ENCODE assay signal across 8 cellular contexts in genomic region chr6:43635387-43636311, GRCh38. TPM values are rescaled to one million over a fixed set of nuclear protein-coding genes. Genes with fewer than 3 reads are reported as not detected.
DNase-seq lines count a peak whose midpoint lies in the region; ATAC-seq and TF ChIP-seq lines count a peak whose summit lies in the region.

Gene MAD2L1BP (plus strand): TSS chr6:43635840. CDS start chr6:43635876, 36 bp downstream.

- no peaks in the 10 kb centered on the region for H3K9me3 ChIP-seq in mammary epithelial cell (replicated peaks; ENCODE audit: insufficient read depth, low read length)
- H3K9me3 ChIP-seq in smooth muscle cell (replicated peaks; ENCODE audit: low read depth), result no peaks in the 10 kb centered on the region

- CTCF ChIA-PET in WTC11 (lab: Charles Lee), result interaction anchor here (0.6 to 1.9 kb wide), 3 partner anchors 10 to 28 kb away, joined by 3 to 11 read pairs (median 5); partner anchors contain the start of gene RSPH9
- CTCF ChIA-PET in mammary epithelial cell (lab: Charles Lee; ENCODE audit: low non-redundant PET), result no interaction called here

- H3K4me3 Mint-ChIP-seq in WTC11, result peak within 1 kb of the TSS; percentile 99
- H3K4me3 Mint-ChIP-seq in immature natural killer cell, result peak within 1 kb of the TSS; percentile 96 to 100 (median 99)

- H3K4me1 Mint-ChIP-seq in WTC11 (peaks cover 19% of the 10 kb centered on the region), immature natural killer cell (peaks cover 43 to 53% of the 10 kb centered on the region in 2 donors)

- H3K9me3 Mint-ChIP-seq in WTC11 (no peaks in the 10 kb centered on the region), immature natural killer cell (no peaks in the 10 kb centered on the region)

- H3K9ac ChIP-seq in mammary epithelial cell (ENCODE audit: insufficient read depth, low read length), result peak within 1 kb of the TSS; percentile 79
- peak within 1 kb of the TSS; percentile 82 for H3K9ac ChIP-seq in smooth muscle cell (ENCODE audit: low read depth)

- H3K36me3 ChIP-seq in mammary epithelial cell (ENCODE audit: insufficient read depth, low read length) (peaks cover 11% of the 10 kb centered on the region), smooth muscle cell (ENCODE audit: low read depth) (no peaks in the 10 kb centered on the region)

- TSS peak; percentile 60 for BruUV-seq in mammary epithelial cell (replicated peaks; lab: Mats Ljungman, UMichigan)

- peak within 1 kb of the TSS; percentile 95 for H3K4me2 ChIP-seq in mammary epithelial cell (ENCODE audit: insufficient read depth, low read depth, low read length)
- H3K4me2 ChIP-seq in smooth muscle cell, result peak within 1 kb of the TSS; percentile 87

- no peaks in the 10 kb centered on the region for H4K20me1 ChIP-seq in mammary epithelial cell (ENCODE audit: insufficient read depth, low read length)
- peaks cover 24% of the 10 kb centered on the region for H4K20me1 ChIP-seq in smooth muscle cell (ENCODE audit: low read depth)

- in situ Hi-C loops in ACHN (cut with HindIII; ENCODE audit: low pct_ligation_motif_present, low pct_unique_long_range_greater_than_20kb, low sequenced_read_pairs) (no loop called here), mammary epithelial cell (cut with MboI; ENCODE audit: low sequenced_read_pairs in 2 of 2) (no loop called here)

- DNase-seq in ACHN (peak; percentile 76), NCI-H226 (peak; percentile 74), WTC11 (ENCODE audit: low spot score) (peak; percentile 75), mammary epithelial cell (peak; percentile 55), immature natural killer cell (peak; percentile 84 to 86 (median 84)), smooth muscle cell (lab: John Stamatoyannopoulos, UW; ENCODE audit: unreplicated experiment) (peak; percentile 23)

- H3K27me3 Mint-ChIP-seq in WTC11 (ENCODE audit: low read depth) (no peaks in the 10 kb centered on the region), immature natural killer cell (ENCODE audit: low read depth in 3 of 3) (peaks cover 7 to 14% (median 10%) of the 10 kb centered on the region in 3 donors)

- H3K27ac ChIP-seq in mammary epithelial cell (ENCODE audit: insufficient read depth, low read depth, low read length) (peak within 1 kb of the TSS; percentile 69), smooth muscle cell (ENCODE audit: low read depth) (peak within 1 kb of the TSS; percentile 20)

- H3K27me3 ChIP-seq in mammary epithelial cell (ENCODE audit: insufficient read depth, low read length) (no peaks in the 10 kb centered on the region), smooth muscle cell (ENCODE audit: low read depth) (no peaks in the 10 kb centered on the region)

- TF ChIP-seq CTCF in WTC11 (IDR thresholded peaks at IDR 0.05) (no peak), mammary epithelial cell (conservative IDR thresholded peaks at IDR 0.05 in 1 of 2, IDR thresholded peaks at IDR 0.05 in 1 of 2; ENCODE audit: extremely low read depth in 1 of 2, insufficient read depth in 1 of 2, low read depth in 1 of 2, low read length in 2 of 2) (no peak), smooth muscle cell (IDR thresholded peaks at IDR 0.05; ENCODE audit: borderline replicate concordance, insufficient read depth, poor library complexity, severe bottlenecking) (no peak)

- peaks cover 11% of the 10 kb centered on the region for H3K4me1 ChIP-seq in mammary epithelial cell (ENCODE audit: insufficient read depth, low read length)
- H3K4me1 ChIP-seq in smooth muscle cell (ENCODE audit: low read depth), result peaks cover 21% of the 10 kb centered on the region

- WGBS in mammary epithelial cell (ENCODE audit: low coverage, missing lambda C conversion rate), result 4% methylated on average over 27 of the region's 48 CpGs
- 5% methylated on average over 48 of the region's 48 CpGs for WGBS in smooth muscle cell (ENCODE audit: low lambda C conversion rate)

- intact Hi-C loops in mammary epithelial cell (cut with micrococcal nuclease), result no loop called here

- H3K4me3 ChIP-seq in mammary epithelial cell (replicated peaks in 1 of 3; ENCODE audit: insufficient read depth in 1 of 3, low read depth in 2 of 3, low read length in 3 of 3) (peak within 1 kb of the TSS; percentile 61 to 83 (median 73)), smooth muscle cell (peak within 1 kb of the TSS; percentile 84)

- peaks cover 46% of the 10 kb centered on the region for H3K79me2 ChIP-seq in mammary epithelial cell (ENCODE audit: insufficient read depth, low read length)
- H3K79me2 ChIP-seq in smooth muscle cell (ENCODE audit: low read depth), result peaks cover 40% of the 10 kb centered on the region

- H3F3A ChIP-seq in smooth muscle cell (ENCODE audit: low read depth), result peaks cover 8% of the 10 kb centered on the region

- H3K27ac Mint-ChIP-seq in WTC11 (peak within 1 kb of the TSS; percentile 89), immature natural killer cell (peak within 1 kb of the TSS; percentile 90 to 97 (median 95))

- H3K36me3 Mint-ChIP-seq in WTC11, result peaks cover 22% of the 10 kb centered on the region
- peaks cover 11 to 18% (median 14%) of the 10 kb centered on the region in 3 donors for H3K36me3 Mint-ChIP-seq in immature natural killer cell

- dilution Hi-C loops in mammary epithelial cell (cut with HindIII; ENCODE audit: low sequenced_read_pairs), result no loop called here

- H2AFZ ChIP-seq in mammary epithelial cell (ENCODE audit: low read depth, low read length) (peak within 1 kb of the TSS; percentile 96), smooth muscle cell (ENCODE audit: low read depth) (peak within 1 kb of the TSS; percentile 77)

- POLR2A ChIA-PET in WTC11 (lab: Charles Lee), result interaction anchor here (0.6 to 1.9 kb wide), 2 partner anchors 9 to 134 kb away, joined by 3 to 9 read pairs; partner anchors contain the start of genes RSPH9 and VEGFA

- ATAC-seq in GM18909 (IDR thresholded peaks at IDR 0.05; ENCODE audit: poor library complexity, unreplicated experiment) (peak; percentile 76), HG03175 (IDR thresholded peaks at IDR 0.05; ENCODE audit: unreplicated experiment) (peak; percentile 85), WTC11 (peak; percentile 86)

TF ChIP-seq in WTC11, 78 proteins besides CTCF, POLR2A, EP300 and RAD21 (continues in another document):
- peak; percentile 69; the same call in 1 of the 2 replicates for TF ChIP-seq AR (CRISPR knock-in tag; IDR thresholded peaks at IDR 0.05)
- TF ChIP-seq MYBL2 (CRISPR knock-in tag; IDR thresholded peaks at IDR 0.05), result no peak
- TF ChIP-seq ZNF281 (CRISPR knock-in tag; IDR thresholded peaks at IDR 0.05), result peak; percentile 77; the same call in 1 of the 2 replicates
- no peak for TF ChIP-seq ZNF232 (CRISPR knock-in tag; IDR thresholded peaks at IDR 0.05)
- peak; percentile 44; the same call in 1 of the 2 replicates for TF ChIP-seq FOXP1 (CRISPR knock-in tag; IDR thresholded peaks at IDR 0.05; ENCODE audit: borderline replicate concordance)
- TF ChIP-seq MXD4 (CRISPR knock-in tag; IDR thresholded peaks at IDR 0.05; ENCODE audit: borderline replicate concordance), result no peak
- no peak for TF ChIP-seq ZNF671 (CRISPR knock-in tag; IDR thresholded peaks at IDR 0.05)
- TF ChIP-seq HMGA2 (CRISPR knock-in tag; IDR thresholded peaks at IDR 0.05), result no peak
- TF ChIP-seq TP53 (CRISPR knock-in tag; IDR thresholded peaks at IDR 0.05), result no peak
- TF ChIP-seq, protein P1, sequence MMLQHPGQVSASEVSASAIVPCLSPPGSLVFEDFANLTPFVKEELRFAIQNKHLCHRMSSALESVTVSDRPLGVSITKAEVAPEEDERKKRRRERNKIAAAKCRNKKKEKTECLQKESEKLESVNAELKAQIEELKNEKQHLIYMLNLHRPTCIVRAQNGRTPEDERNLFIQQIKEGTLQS (CRISPR knock-in tag; conservative IDR thresholded peaks at IDR 0.05), result no peak

RNA-seq across cellular contexts. Expression of gene MAD2L1BP, which starts in this region (rescaled TPM):
- 28.6 to 31.6 TPM (median 30.1 TPM) in 3 replicates for total RNA-seq in WTC11 (2021)
- total RNA-seq in mammary epithelial cell, result 10 to 100 TPM; 21.5 to 24.7 TPM
- polyA plus RNA-seq in mammary epithelial cell, result 58.0 TPM
- polyA minus RNA-seq in mammary epithelial cell, result 25.1 TPM
- 10 to 100 TPM; 23.7 to 30.4 (median 28.3) TPM for polyA plus RNA-seq in immature natural killer cell
- 50.3 and 53.1 TPM in 2 replicates for total RNA-seq in smooth muscle cell
- 40.3 and 42.0 TPM in 2 replicates for polyA plus RNA-seq in smooth muscle cell

Comparison
In these comparisons a context has a peak if more than half of its experiments do, and no peak if none do; other contexts are left out.
1. Peak in every context shown above with its lines: DNase-seq, ATAC-seq, H3K4me3 ChIP-seq and H3K27ac ChIP-seq.
2. DNase-seq: peak in every context shown above with its lines; median percentile 84 in immature natural killer cell; 76 in ACHN; 75 in WTC11; 74 in NCI-H226; 55 in mammary epithelial cell; 23 in smooth muscle cell.